27 cellular contexts compared by ENCODE assay signal in genomic region chr11:68289456-68289855, GRCh38.
"Had no signal": no experiment of that assay in that cellular context is flagged by ENCODE, and none has a peak within 500 bp of the region (broad histone marks: within the 10 kb centered on the region; RNA-seq: fewer than 3 reads in every experiment).

No MANE protein-coding gene starts in this region.

- FAIRE-seq: urothelium cell line had no signal

- H3K27ac ChIP-seq: stomach, suprapubic skin, testis, thoracic aorta, thyroid gland, tibial artery, tibial nerve, transverse colon, upper lobe of left lung, upper lobe of right lung, uterus, vagina had no signal

- H3K27me3 ChIP-seq: stomach, suprapubic skin, testis, thyroid gland, tibial nerve, transverse colon, upper lobe of left lung, upper lobe of right lung, uterus, vagina had no signal

- H3K4me3 ChIP-seq: stomach, suprapubic skin, testis, thoracic aorta, thyroid gland, tibial artery, tibial nerve, transverse colon, upper lobe of left lung, upper lobe of right lung, uterus, vagina had no signal

- H3K9me3 ChIP-seq: suprapubic skin, testis, thoracic aorta, thyroid gland, tibial artery, tibial nerve, transverse colon, upper lobe of left lung, upper lobe of right lung, uterus, vagina had no signal

- ATAC-seq: stimulated activated effector memory CD8-positive, alpha-beta T cell treated with anti-CD3 and anti-CD28 coated beads, Interleukin-12 subunit alpha, Interleukin-12 subunit beta, amount 100 ng/mL, for 72 hours; stimulated activated memory B cell treated with anti-CD40 and anti-IgM and Interleukin-4, amounts not matched to agents 10 μg/mL and 1 μg/mL and 100 μg/mL, for 72 hours; stimulated activated naive B cell treated with anti-CD40 and anti-IgM and Interleukin-4, amounts not matched to agents 10 μg/mL and 1 μg/mL and 100 μg/mL, for 72 hours; stimulated activated naive CD8-positive, alpha-beta T cell treated with anti-CD3 and anti-CD28 coated beads, Interleukin-15, amount 100 ng/mL, for 72 hours; stimulated activated naive CD8-positive, alpha-beta T cell treated with anti-CD3 and anti-CD28 coated beads, Interleukin-15, Interleukin-2, amounts not matched to agents 100 U/mL and 50 U/mL, for 24 hours; upper lobe of right lung had no signal

- H3K36me3 ChIP-seq: stomach, suprapubic skin, thoracic aorta, thyroid gland, tibial artery, tibial nerve, transverse colon, upper lobe of left lung, upper lobe of right lung, uterus, vagina had no signal

- H3K4me1 ChIP-seq: suprapubic skin, testis, thyroid gland, tibial artery, transverse colon, upper lobe of left lung, upper lobe of right lung, uterus, vagina had no signal

- DNase-seq: stimulated activated CD4-positive, alpha-beta T cell treated with anti-CD3 and anti-CD28 coated beads, Interleukin-2, amount 100 ng/mL, for 48 hours; stimulated activated CD4-positive, alpha-beta T cell treated with anti-CD3 and anti-CD28 coated beads, Interleukin-4, amount 100 ng/mL, for 1 hour; stimulated activated CD4-positive, alpha-beta T cell treated with anti-CD3 and anti-CD28 coated beads, Interleukin-4, amount 100 ng/mL, for 24 hours; stimulated activated CD4-positive, alpha-beta T cell treated with anti-CD3 and anti-CD28 coated beads, Interleukin-4, amount 100 ng/mL, for 4 hours; stimulated activated CD8-positive, alpha-beta memory T cell treated with anti-CD3 and anti-CD28 coated beads, Interleukin-4, amount 100 ng/mL, for 48 hours; stimulated activated naive B cell treated with anti-CD40 and anti-IgM and Interleukin-4, amounts not matched to agents 10 μg/mL and 1 μg/mL and 100 μg/mL, for 72 hours; stimulated activated naive CD4-positive, alpha-beta T cell; stimulated activated naive CD4-positive, alpha-beta T cell treated with Interleukin-2 at 50 U/mL for 16 hours; stimulated activated naive CD8-positive, alpha-beta T cell treated with anti-CD3 and anti-CD28 coated beads, Interleukin-15, amount 100 ng/mL, for 72 hours; stimulated activated naive CD8-positive, alpha-beta T cell treated with anti-CD3 and anti-CD28 coated beads, Interleukin-15, Interleukin-2, amounts not matched to agents 100 U/mL and 50 U/mL, for 24 hours; stomach; substantia nigra; testis; thyroid gland; tibial artery; transverse colon; trophoblast cell; upper lobe of left lung; upper lobe of right lung; uterus had no signal
